ENCODE assay signal across 10 cellular contexts in genomic region chr4:15457401-15458201, GRCh38. TPM values are rescaled to one million over a fixed set of nuclear protein-coding genes. Genes with fewer than 3 reads are reported as not detected.
A peak's percentile ranks its signal among the peaks of the same experiment; 100 is the strongest.
DNase-seq lines count a peak whose midpoint lies in the region; ATAC-seq and TF ChIP-seq lines count a peak whose summit lies in the region.
"Had no signal": no experiment of that assay in that cellular context is flagged by ENCODE, and none has a peak within 500 bp of the region (broad histone marks: within the 10 kb centered on the region; RNA-seq: fewer than 3 reads in every experiment).

No MANE protein-coding gene starts in this region.

- H3K4me1 Mint-ChIP-seq in neural crest cell: peaks cover 3% of the 10 kb centered on the region
- no peaks in the 10 kb centered on the region for H3K4me1 Mint-ChIP-seq in activated CD4-positive, alpha-beta memory T cell treated with anti-CD3 and anti-CD28 coated beads, Interleukin-2, amount 10 ng/mL, durations not matched to agents 7 days and 5 days
- H3K4me1 Mint-ChIP-seq: central memory CD8-positive, alpha-beta T cell had no signal

- ATAC-seq in GM21447 (IDR thresholded peaks at IDR 0.05; ENCODE audit: unreplicated experiment): peak; percentile 94
- ATAC-seq in HG03565 (IDR thresholded peaks at IDR 0.05; ENCODE audit: unreplicated experiment): peak; percentile 97

- TF ChIP-seq POLR2A in esophagus muscularis mucosa (IDR thresholded peaks at IDR 0.05; ENCODE audit: low read depth): no peak

- no peaks in the 10 kb centered on the region for H3K27me3 ChIP-seq in esophagus muscularis mucosa

- H3K4me3 Mint-ChIP-seq in neural crest cell: no peak overlapping the region
- no peak overlapping the region for H3K4me3 Mint-ChIP-seq in activated CD4-positive, alpha-beta memory T cell treated with anti-CD3 and anti-CD28 coated beads, Interleukin-2, amount 10 ng/mL, durations not matched to agents 7 days and 5 days
- H3K4me3 Mint-ChIP-seq: central memory CD8-positive, alpha-beta T cell had no signal

- in situ Hi-C loops in SK-MEL-5 (cut with HindIII; ENCODE audit: low pct_unique_long_range_greater_than_20kb, low sequenced_read_pairs): no loop called here

- H3K4me1 ChIP-seq in esophagus muscularis mucosa: peaks cover 17 to 38% (median 31%) of the 10 kb centered on the region in 4 donors
- H3K4me1 ChIP-seq: Caco-2 had no signal

- peak overlapping the region; percentile 48 to 69 (median 61) for H3K27ac ChIP-seq in esophagus muscularis mucosa (replicated peaks in 1 of 4)

- DNase-seq in NCI-H2029 (lab: John Stamatoyannopoulos, UW): peak; percentile 1
- no peak for DNase-seq in NCI-H2029 treated with DMSO at 0.1 percent for 48 hours (lab: John Stamatoyannopoulos, UW)
- DNase-seq in SK-MEL-5 (ENCODE audit: low read depth, low spot score): peak; percentile 58
- peak; percentile 68 for DNase-seq in esophagus muscularis mucosa (ENCODE audit: extremely low spot score)
- DNase-seq in neural crest cell (ENCODE audit: low read depth, low spot score): no peak
- DNase-seq in activated CD4-positive, alpha-beta memory T cell treated with anti-CD3 and anti-CD28 coated beads, Interleukin-2, amount 10 ng/mL, durations not matched to agents 7 days and 5 days: no peak

- no peak for TF ChIP-seq EP300 in esophagus muscularis mucosa (IDR thresholded peaks at IDR 0.05)

- intact Hi-C loops in esophagus muscularis mucosa (cut with DNase I): loop anchor here (2.0 to 10.0 kb wide), 3 partner anchors 133 to 453 kb away; partner anchors contain the start of gene CPEB2

- POLR2A ChIA-PET in activated CD4-positive, alpha-beta memory T cell treated with anti-CD3 and anti-CD28 coated beads, Interleukin-2, amount 10 ng/mL, durations not matched to agents 7 days and 5 days (lab: Charles Lee): no interaction called here

- CTCF ChIA-PET in activated CD4-positive, alpha-beta memory T cell treated with anti-CD3 and anti-CD28 coated beads, Interleukin-2, amount 10 ng/mL, durations not matched to agents 7 days and 5 days (lab: Charles Lee): interaction anchor here (0.7 to 3.7 kb wide), 15 partner anchors 13 to 1801 kb away, joined by 3 to 24 read pairs (median 3); partner anchors contain the start of gene CC2D2A

- peak overlapping the region in 1 of 4 donors; percentile 13 for H3K4me3 ChIP-seq in esophagus muscularis mucosa

- 26% methylated on average over 7 of the region's 7 CpGs for WGBS in esophagus muscularis mucosa

- no peaks in the 10 kb centered on the region for H3K9me3 ChIP-seq in esophagus muscularis mucosa
- H3K9me3 ChIP-seq: Caco-2 had no signal

- no peak overlapping the region for H3K27ac Mint-ChIP-seq in neural crest cell (ENCODE audit: unreplicated experiment)
- H3K27ac Mint-ChIP-seq in activated CD4-positive, alpha-beta memory T cell treated with anti-CD3 and anti-CD28 coated beads, Interleukin-2, amount 10 ng/mL, durations not matched to agents 7 days and 5 days: no peak overlapping the region

- H3K27me3 Mint-ChIP-seq in neural crest cell (ENCODE audit: low read depth): peaks cover 3% of the 10 kb centered on the region
- H3K27me3 Mint-ChIP-seq in activated CD4-positive, alpha-beta memory T cell treated with anti-CD3 and anti-CD28 coated beads, Interleukin-2, amount 10 ng/mL, durations not matched to agents 7 days and 5 days: peaks cover 12% of the 10 kb centered on the region

- H3K36me3 Mint-ChIP-seq in neural crest cell (ENCODE audit: low read depth): no peaks in the 10 kb centered on the region
- no peaks in the 10 kb centered on the region for H3K36me3 Mint-ChIP-seq in activated CD4-positive, alpha-beta memory T cell treated with anti-CD3 and anti-CD28 coated beads, Interleukin-2, amount 10 ng/mL, durations not matched to agents 7 days and 5 days (ENCODE audit: low read depth)

- no peaks in the 10 kb centered on the region for H3K36me3 ChIP-seq in esophagus muscularis mucosa

- peak; percentile 75 to 76 (median 76) for TF ChIP-seq CTCF in esophagus muscularis mucosa (IDR thresholded peaks at IDR 0.05)
- peak; percentile 88 for TF ChIP-seq CTCF in neural crest cell (conservative IDR thresholded peaks at IDR 0.05)

- H3K9me3 Mint-ChIP-seq in neural crest cell: no peaks in the 10 kb centered on the region
- H3K9me3 Mint-ChIP-seq in activated CD4-positive, alpha-beta memory T cell treated with anti-CD3 and anti-CD28 coated beads, Interleukin-2, amount 10 ng/mL, durations not matched to agents 7 days and 5 days: no peaks in the 10 kb centered on the region
- H3K9me3 Mint-ChIP-seq: central memory CD8-positive, alpha-beta T cell had no signal

RNA-seq across cellular contexts. Expression of gene CC2D2A, which starts 12.1 kb away (rescaled TPM):
- 33.2 and 33.5 TPM in 2 replicates for total RNA-seq in SK-MEL-5 (2014; rRNA removed; shearing (Covaris generic))
- polyA plus RNA-seq in SK-MEL-5 (2015; cell fraction: cytosol; rRNA removed): 32.7 and 34.0 TPM in 2 replicates
- polyA plus RNA-seq in SK-MEL-5 (2015; cell fraction: nucleus; rRNA removed): 16.4 and 23.7 TPM in 2 replicates
- total RNA-seq in esophagus muscularis mucosa: 10 to 100 TPM; 23.0 to 59.7 (median 45.0) TPM
- total RNA-seq in neural crest cell: 26.2 and 27.8 TPM in 2 replicates
- not detected for total RNA-seq in activated CD4-positive, alpha-beta memory T cell treated with anti-CD3 and anti-CD28 coated beads, Interleukin-2, amount 10 ng/mL, durations not matched to agents 7 days and 5 days

RNA-seq across cellular contexts. Expression of gene C1QTNF7, which starts 29.8 kb away (rescaled TPM):
- total RNA-seq in SK-MEL-5 (2014; rRNA removed; shearing (Covaris generic)): not detected in 2 replicates
- not detected in 2 replicates for polyA plus RNA-seq in SK-MEL-5 (2015; cell fraction: cytosol; rRNA removed)
- not detected in 2 replicates for polyA plus RNA-seq in SK-MEL-5 (2015; cell fraction: nucleus; rRNA removed)
- total RNA-seq in esophagus muscularis mucosa: 10 to 100 TPM; 15.7 to 41.9 (median 26.0) TPM
- not detected in 2 replicates for total RNA-seq in neural crest cell
- not detected for total RNA-seq in activated CD4-positive, alpha-beta memory T cell treated with anti-CD3 and anti-CD28 coated beads, Interleukin-2, amount 10 ng/mL, durations not matched to agents 7 days and 5 days
- total RNA-seq: Caco-2 had no signal

Comparison
In these comparisons a context has a peak if more than half of its experiments do, and no peak if none do; other contexts are left out.
1. DNase-seq: peak in NCI-H2029 (single experiment), SK-MEL-5 (single experiment) and esophagus muscularis mucosa (single experiment); none in NCI-H2029 treated with DMSO at 0.1 percent for 48 hours (single experiment), neural crest cell (single experiment) and activated CD4-positive, alpha-beta memory T cell treated with anti-CD3 and anti-CD28 coated beads, Interleukin-2, amount 10 ng/mL, durations not matched to agents 7 days and 5 days (single experiment).
2. RNA of gene CC2D2A, which starts 12.1 kb away (total RNA-seq): 23.0 to 59.7 TPM in esophagus muscularis mucosa, 33.2 to 33.5 TPM in SK-MEL-5 and 26.2 to 27.8 TPM in neural crest cell; not detected in activated CD4-positive, alpha-beta memory T cell treated with anti-CD3 and anti-CD28 coated beads, Interleukin-2, amount 10 ng/mL, durations not matched to agents 7 days and 5 days; every median in the first group is over 10 times any median in the second.
3. RNA of gene C1QTNF7, which starts 29.8 kb away (total RNA-seq): 15.7 to 41.9 TPM in esophagus muscularis mucosa; not detected in SK-MEL-5, not detected in neural crest cell and not detected in activated CD4-positive, alpha-beta memory T cell treated with anti-CD3 and anti-CD28 coated beads, Interleukin-2, amount 10 ng/mL, durations not matched to agents 7 days and 5 days; every median in the first group is over 10 times any median in the second.